In the genomic region with DNA sequence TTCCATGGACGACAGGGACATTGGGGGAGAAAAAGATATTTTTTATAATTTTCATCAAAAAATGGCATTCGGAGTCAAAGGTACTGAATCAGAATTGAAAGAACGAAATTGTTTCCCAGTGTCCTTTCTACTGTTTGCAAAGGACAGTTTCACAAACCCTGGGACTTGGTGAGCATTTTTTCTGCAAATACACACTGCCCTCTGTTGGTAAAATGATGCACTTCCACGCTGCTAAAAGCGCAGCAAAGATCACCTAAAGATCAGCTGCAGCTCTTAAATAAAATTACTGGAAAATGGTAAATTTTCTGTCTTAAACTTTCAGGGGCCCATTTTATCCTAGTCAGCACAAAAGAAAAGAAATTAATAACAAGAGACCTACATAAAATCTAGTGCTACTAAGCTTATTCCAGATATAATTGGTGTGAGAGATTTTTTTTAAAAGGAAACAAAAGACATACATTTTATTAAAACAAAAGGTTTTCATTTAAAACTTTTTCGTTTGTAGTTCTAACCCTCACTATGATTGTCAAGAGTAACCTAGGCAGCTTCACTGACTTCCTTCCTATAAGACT, we compare ENCODE assay signal across 8 cellular contexts.
DNase-seq lines count a peak whose midpoint lies in the region; ATAC-seq and TF ChIP-seq lines count a peak whose summit lies in the region.

No MANE protein-coding gene starts in this region.

- no peaks in the 10 kb centered on the region for H3K4me1 ChIP-seq in lower lobe of right lung

- TF ChIP-seq CTCF in GM12873 (IDR thresholded peaks at IDR 0.05; ENCODE audit: insufficient read depth, low read depth, low read length, missing control alignments) (peak; percentile 77), lower lobe of right lung (IDR thresholded peaks at IDR 0.05) (peak; percentile 74)

- no peak overlapping the region for H3K27ac ChIP-seq in lower lobe of right lung

- intact Hi-C loops in lower lobe of right lung (cut with DNase I), result no loop called here

- H3K4me3 ChIP-seq in lower lobe of right lung, result no peak overlapping the region

- peak; percentile 64 for DNase-seq in AG08395 (ENCODE audit: low spot score)
- DNase-seq in NCI-H69 (lab: John Stamatoyannopoulos, UW), result peak; percentile 84
- DNase-seq in cerebellar cortex (ENCODE audit: low spot score), result peak; percentile 47
- no peak for DNase-seq in lower lobe of right lung
- no peak for DNase-seq in NCI-H128 (lab: John Stamatoyannopoulos, UW; ENCODE audit: unreplicated experiment)

- no peaks in the 10 kb centered on the region for H3K9me3 ChIP-seq in lower lobe of right lung

- H3K27me3 ChIP-seq in lower lobe of right lung (ENCODE audit: low read depth), result no peaks in the 10 kb centered on the region

- H3K36me3 ChIP-seq in lower lobe of right lung, result no peaks in the 10 kb centered on the region

- ATAC-seq in HG03095 (IDR thresholded peaks at IDR 0.05; ENCODE audit: unreplicated experiment) (peak; percentile 67), lower lobe of right lung (peak; percentile 68), HG02840 (IDR thresholded peaks at IDR 0.05; ENCODE audit: low FRiP score, unreplicated experiment) (no peak)

Comparison
In these comparisons a context has a peak if more than half of its experiments do, and no peak if none do; other contexts are left out.
1. DNase-seq: peak in AG08395 (single experiment), NCI-H69 (single experiment) and cerebellar cortex (single experiment); none in lower lobe of right lung (single experiment) and NCI-H128 (single experiment).